23 cellular contexts compared by ENCODE assay signal in genomic region chr9:71747572-71747971, GRCh38. TPM values are rescaled to one million over a fixed set of nuclear protein-coding genes. Genes with fewer than 3 reads are reported as not detected.
A peak's percentile ranks its signal among the peaks of the same experiment; 100 is the strongest.
DNase-seq lines count a peak whose midpoint lies in the region; ATAC-seq and TF ChIP-seq lines count a peak whose summit lies in the region.
"Had no signal": no experiment of that assay in that cellular context is flagged by ENCODE, and none has a peak within 500 bp of the region (broad histone marks: within the 10 kb centered on the region; RNA-seq: fewer than 3 reads in every experiment).

No MANE protein-coding gene starts in this region.

- POLR2A ChIA-PET in activated B cell treated with CpG ODN at 0.5 μM for 24 hours (lab: Charles Lee) = no interaction called here

- no peak for ATAC-seq in activated B cell treated with CpG ODN at 0.5 μM for 24 hours (ENCODE audit: low read depth)
- ATAC-seq in activated naive CD4-positive, alpha-beta T cell treated with anti-CD3 and anti-CD28 coated beads, Interleukin-2, amount 50 U/mL, for 72 hours = no peak
- no peak for ATAC-seq in HG03439 (IDR thresholded peaks at IDR 0.05; ENCODE audit: unreplicated experiment)
- ATAC-seq: GM12878, psoas muscle, Right ventricle myocardium inferior had no signal

- no peak overlapping the region for H3K4me3 Mint-ChIP-seq in activated B cell treated with CpG ODN at 0.5 μM for 24 hours
- no peak overlapping the region for H3K4me3 Mint-ChIP-seq in osteocyte (ENCODE audit: unreplicated experiment)
- H3K4me3 Mint-ChIP-seq: activated T-helper 1 cell treated with anti-CD3 and anti-CD28 coated beads, Interleukin-12 subunit alpha, Interleukin-12 subunit beta, Interleukin-2, Interleukin-4 antibody, amounts not matched to agents 30 ng/mL and 10 ng/mL and 1 ng/mL, durations not matched to agents 14 hours and 24 hours and 36 hours had no signal

- H3K4me1 Mint-ChIP-seq in activated B cell treated with CpG ODN at 0.5 μM for 24 hours (peaks cover 28% of the 10 kb centered on the region), osteocyte (ENCODE audit: unreplicated experiment) (peaks cover 29% of the 10 kb centered on the region)

- intact Hi-C loops in activated B cell treated with CpG ODN at 0.5 μM for 24 hours (cut with micrococcal nuclease) = no loop called here

- peaks cover 53% of the 10 kb centered on the region for H3K36me3 Mint-ChIP-seq in activated B cell treated with CpG ODN at 0.5 μM for 24 hours (ENCODE audit: low read depth)
- H3K36me3 Mint-ChIP-seq in osteocyte (ENCODE audit: unreplicated experiment) = peaks cover 16% of the 10 kb centered on the region
- H3K36me3 Mint-ChIP-seq in activated naive CD4-positive, alpha-beta T cell treated with anti-CD3 and anti-CD28 coated beads, Interleukin-2, amount 50 U/mL, for 72 hours = peaks cover 20 to 65% of the 10 kb centered on the region in 2 donors

- H3K27ac Mint-ChIP-seq in activated B cell treated with CpG ODN at 0.5 μM for 24 hours (peak overlapping the region; percentile 62), osteocyte (ENCODE audit: unreplicated experiment) (peak overlapping the region; percentile 69)
- no peak overlapping the region for H3K27ac Mint-ChIP-seq in activated naive CD4-positive, alpha-beta T cell treated with anti-CD3 and anti-CD28 coated beads, Interleukin-2, amount 50 U/mL, for 72 hours
- H3K27ac Mint-ChIP-seq: activated T-helper 1 cell treated with anti-CD3 and anti-CD28 coated beads, Interleukin-12 subunit alpha, Interleukin-12 subunit beta, Interleukin-2, Interleukin-4 antibody, amounts not matched to agents 30 ng/mL and 10 ng/mL and 1 ng/mL, durations not matched to agents 14 hours and 24 hours and 36 hours had no signal

- H3K9me3 Mint-ChIP-seq in activated B cell treated with CpG ODN at 0.5 μM for 24 hours = no peaks in the 10 kb centered on the region
- H3K9me3 Mint-ChIP-seq in osteocyte (ENCODE audit: unreplicated experiment) = no peaks in the 10 kb centered on the region
- no peaks in the 10 kb centered on the region for H3K9me3 Mint-ChIP-seq in activated naive CD4-positive, alpha-beta T cell treated with anti-CD3 and anti-CD28 coated beads, Interleukin-2, amount 50 U/mL, for 72 hours
- H3K9me3 Mint-ChIP-seq: activated T-helper 1 cell treated with anti-CD3 and anti-CD28 coated beads, Interleukin-12 subunit alpha, Interleukin-12 subunit beta, Interleukin-2, Interleukin-4 antibody, amounts not matched to agents 30 ng/mL and 10 ng/mL and 1 ng/mL, durations not matched to agents 14 hours and 24 hours and 36 hours had no signal

- no peak for TF ChIP-seq CTCF in activated B cell treated with CpG ODN at 0.5 μM for 24 hours (IDR thresholded peaks at IDR 0.05)
- no peak for TF ChIP-seq CTCF in osteocyte (IDR thresholded peaks at IDR 0.05)

- no peaks in the 10 kb centered on the region for H3K27me3 Mint-ChIP-seq in activated B cell treated with CpG ODN at 0.5 μM for 24 hours
- H3K27me3 Mint-ChIP-seq in osteocyte (ENCODE audit: unreplicated experiment) = no peaks in the 10 kb centered on the region

- DNase-seq in SIG-M5 treated with dmso at 0.1 percent for 504 hours (lab: John Stamatoyannopoulos, UW; ENCODE audit: unreplicated experiment) (peak; percentile 38), SIG-M5 (lab: John Stamatoyannopoulos, UW) (no peak), Kasumi-1 (lab: John Stamatoyannopoulos, UW) (peak; percentile 29 to 41), activated B cell treated with CpG ODN at 0.5 μM for 24 hours (no peak), osteocyte (ENCODE audit: extremely low spot score, unreplicated experiment) (no peak), NAMALWA (ENCODE audit: low spot score) (no peak)
- no peak for DNase-seq in activated naive CD4-positive, alpha-beta T cell treated with anti-CD3 and anti-CD28 coated beads, Interleukin-2, amount 50 U/mL, for 72 hours (ENCODE audit: low spot score in 2 of 2)
- DNase-seq: 8988T; activated CD4-positive, alpha-beta T cell treated with anti-CD3 and anti-CD28 coated beads for 48 hours; activated naive CD4-positive, alpha-beta T cell treated with anti-CD3 and anti-CD28 coated beads, Interleukin-2, amount 50 U/mL, for 16 hours; aorta; caudate nucleus; DND-41; kidney; NCI-H1105 treated with DMSO at 0.1 percent for 48 hours; NCI-H2029 treated with DMSO at 0.1 percent for 48 hours; NCI-H748 treated with DMSO at 0.1 percent for 48 hours; psoas muscle; substantia nigra had no signal

- CTCF ChIA-PET in activated B cell treated with CpG ODN at 0.5 μM for 24 hours (lab: Charles Lee) = interaction anchor here (0.8 to 1.6 kb wide), 4 partner anchors 31 to 279 kb away, joined by 3 to 6 read pairs (median 3); no protein-coding TSS in a partner anchor

RNA-seq across cellular contexts. Expression of gene CEMIP2, which starts 20.7 kb away (rescaled TPM):
- total RNA-seq in activated B cell treated with CpG ODN at 0.5 μM for 24 hours (21.3 and 25.5 TPM in 2 replicates), osteocyte (20.9 and 23.0 TPM in 2 replicates)
- total RNA-seq in activated naive CD4-positive, alpha-beta T cell treated with anti-CD3 and anti-CD28 coated beads, Interleukin-2, amount 50 U/mL, for 72 hours = 10 to 100 TPM; 48.8 to 66.5 TPM

Comparison
In these comparisons a context has a peak if more than half of its experiments do, and no peak if none do; other contexts are left out.
1. DNase-seq: peak in SIG-M5 treated with dmso at 0.1 percent for 504 hours (single experiment) and Kasumi-1 (2 of 2); none in SIG-M5 (single experiment), activated B cell treated with CpG ODN at 0.5 μM for 24 hours (single experiment), osteocyte (single experiment), activated naive CD4-positive, alpha-beta T cell treated with anti-CD3 and anti-CD28 coated beads, Interleukin-2, amount 50 U/mL, for 72 hours (0 of 2) and NAMALWA (single experiment).
2. H3K27ac Mint-ChIP-seq: peak in activated B cell treated with CpG ODN at 0.5 μM for 24 hours (single experiment) and osteocyte (single experiment); none in activated naive CD4-positive, alpha-beta T cell treated with anti-CD3 and anti-CD28 coated beads, Interleukin-2, amount 50 U/mL, for 72 hours (0 of 2).